In the genomic region with DNA sequence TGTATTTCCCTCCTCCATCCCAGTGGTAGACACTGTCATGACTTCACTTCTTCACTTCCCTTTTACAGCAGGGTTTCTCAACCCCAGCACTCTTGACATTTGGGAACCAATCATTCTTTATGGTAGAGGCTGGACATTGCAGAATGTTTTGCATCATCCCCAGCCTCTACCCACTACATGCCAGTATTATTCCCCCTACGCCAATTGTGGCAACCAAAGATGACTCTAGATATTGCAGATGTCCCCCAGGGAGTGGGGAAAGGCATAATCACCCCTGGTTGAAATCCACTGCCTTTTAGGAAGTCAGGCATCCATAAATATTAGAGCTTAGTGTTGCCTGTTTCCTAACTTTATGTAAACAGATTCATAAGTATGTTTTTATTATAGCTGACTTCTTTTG, we compare ENCODE assay signal across 12 cellular contexts.
"Had no signal": no experiment of that assay in that cellular context is flagged by ENCODE, and none has a peak within 500 bp of the region (broad histone marks: within the 10 kb centered on the region; RNA-seq: fewer than 3 reads in every experiment).

No MANE protein-coding gene starts in this region.

- DNase-seq: activated naive CD4-positive, alpha-beta T cell treated with Interleukin-2 at 50 U/mL for 16 hours; activated naive CD8-positive, alpha-beta T cell treated with anti-CD3 and anti-CD28 coated beads, Interleukin-2, amount 50 U/mL, for 24 hours; islet precursor cell; naive thymus-derived CD4-positive, alpha-beta T cell; retina; stimulated activated CD4-positive, alpha-beta T cell treated with anti-CD3 and anti-CD28 coated beads, Interleukin-2, amount 100 ng/mL, for 48 hours had no signal

- H3K4me3 ChIP-seq: vagina had no signal

- H3K27me3 ChIP-seq: vagina had no signal

- H3K27ac ChIP-seq: epithelial cell of prostate, vagina had no signal

- H3K4me1 ChIP-seq: vagina had no signal

- ATAC-seq: activated CD4-positive, CD25-positive, alpha-beta regulatory T cell treated with anti-CD3 and anti-CD28 coated beads, Interleukin-2, amount 50 U/mL, for 24 hours; activated naive CD8-positive, alpha-beta T cell treated with anti-CD3 and anti-CD28 coated beads, Interleukin-2, amount 50 U/mL, for 24 hours; activated T-helper 17 cell treated with anti-CD3 and anti-CD28 coated beads, Interleukin-2, amount 50 U/mL, for 72 hours; naive thymus-derived CD4-positive, alpha-beta T cell; stimulated activated memory B cell treated with anti-CD40 and anti-IgM and Interleukin-4, amounts not matched to agents 10 μg/mL and 1 μg/mL and 100 μg/mL, for 72 hours had no signal

- H3K36me3 ChIP-seq: vagina had no signal

- FAIRE-seq: astrocyte had no signal

- H3K9me3 ChIP-seq: vagina had no signal
